In the genomic region with DNA sequence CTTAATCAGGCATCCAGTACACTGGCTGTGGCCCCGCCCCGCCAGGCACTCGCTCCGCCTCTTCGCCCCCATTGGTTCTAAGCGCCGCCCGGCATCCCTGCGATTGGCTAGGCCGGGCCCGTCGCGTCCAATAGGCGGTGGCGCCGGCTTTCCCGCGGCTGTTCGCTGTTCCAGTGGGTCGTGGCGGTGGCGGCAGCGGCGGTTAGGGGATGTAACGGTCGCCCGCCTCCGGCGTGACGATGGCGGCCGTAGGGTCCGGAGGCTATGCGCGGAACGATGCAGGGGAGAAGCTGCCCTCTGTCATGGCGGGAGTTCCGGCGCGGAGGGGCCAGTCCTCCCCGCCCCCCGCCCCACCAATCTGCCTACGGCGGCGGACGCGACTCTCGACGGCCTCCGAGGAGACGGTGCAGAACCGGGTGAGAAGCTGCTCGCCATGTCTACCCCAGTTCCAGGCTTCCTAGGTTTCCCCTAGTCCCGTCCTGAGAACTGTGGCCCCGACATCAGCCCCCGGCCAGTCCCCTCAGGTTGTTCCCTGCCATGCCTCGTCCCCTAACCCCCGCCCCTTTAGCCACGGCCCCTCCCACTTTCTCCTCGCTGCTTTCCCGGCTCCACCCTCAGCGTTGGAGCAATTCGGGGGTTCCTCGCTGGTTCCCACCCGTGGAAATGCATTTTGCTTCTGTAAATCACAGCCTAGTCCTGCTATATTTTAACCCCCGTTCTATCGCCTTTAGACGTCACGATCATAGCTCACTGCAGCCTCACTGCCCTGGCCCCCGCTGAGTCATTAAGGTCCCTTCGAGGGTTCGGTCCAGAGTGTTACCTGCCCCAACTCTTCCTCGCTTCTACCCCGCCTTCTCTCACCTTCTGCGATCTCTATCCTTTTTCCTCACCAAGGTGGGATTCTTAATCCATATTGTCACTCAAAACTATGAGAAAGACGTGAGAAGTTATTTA, we compare ENCODE assay signal across 1 cellular context.
TF ChIP-seq lines count a peak whose summit lies in the region.

A gene (plus strand): TSS at position 165 of the 954 bp plus-strand sequence. CDS start 75 bp downstream, at position 240.

TF ChIP-seq in HepG2, 621 proteins besides CTCF, POLR2A, EP300 and RAD21 (continued from another document):
- TF ChIP-seq, protein P1, sequence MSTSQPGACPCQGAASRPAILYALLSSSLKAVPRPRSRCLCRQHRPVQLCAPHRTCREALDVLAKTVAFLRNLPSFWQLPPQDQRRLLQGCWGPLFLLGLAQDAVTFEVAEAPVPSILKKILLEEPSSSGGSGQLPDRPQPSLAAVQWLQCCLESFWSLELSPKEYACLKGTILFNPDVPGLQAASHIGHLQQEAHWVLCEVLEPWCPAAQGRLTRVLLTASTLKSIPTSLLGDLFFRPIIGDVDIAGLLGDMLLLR (CRISPR knock-in tag; IDR thresholded peaks at IDR 0.05) = peak; percentile 12; the same call in 1 of the 2 replicates
- TF ChIP-seq, protein P2, sequence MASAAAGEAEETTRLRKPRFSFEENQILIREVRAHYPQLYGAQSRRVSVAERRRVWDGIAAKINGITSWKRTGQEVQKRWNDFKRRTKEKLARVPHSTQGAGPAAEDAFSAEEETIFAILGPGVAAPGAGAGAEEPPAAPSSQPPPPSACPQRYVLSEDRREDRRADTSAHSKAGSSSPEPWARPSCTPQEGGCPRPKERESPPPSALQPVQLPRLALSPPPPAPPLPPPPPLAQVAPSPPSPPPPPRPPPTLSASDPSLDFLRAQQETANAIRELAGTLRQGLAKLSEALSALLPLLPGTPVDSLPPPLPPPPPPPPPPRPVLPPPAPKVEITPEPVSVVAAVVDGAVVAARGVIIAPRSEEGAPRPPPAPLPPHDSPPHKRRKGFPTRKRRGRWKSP (CRISPR knock-in tag; IDR thresholded peaks at IDR 0.05) = no peak
- TF ChIP-seq DNMT1 (CRISPR knock-in tag; IDR thresholded peaks at IDR 0.05) (0 out of 2 replicates have a peak, but pooled peaks have one; percentile 58), HNRNPLL (IDR thresholded peaks at IDR 0.05; ENCODE audit: low read depth, low read length, poor library complexity, severe bottlenecking) (no peak), POLR2G (IDR thresholded peaks at IDR 0.05; ENCODE audit: low read depth, low read length) (0 out of 2 replicates have a peak, but pooled peaks have one; percentile 4), ZNF772 (CRISPR knock-in tag; IDR thresholded peaks at IDR 0.05) (0 out of 2 replicates have a peak, but pooled peaks have one; percentile 14), ZNF235 (CRISPR knock-in tag; IDR thresholded peaks at IDR 0.05; ENCODE audit: borderline replicate concordance) (0 out of 2 replicates have a peak, but pooled peaks have one; percentile 19)
